Comparison of ENCODE assay signal across 31 cellular contexts in genomic region chr2:104518256-104518655, GRCh38.
"Had no signal": no experiment of that assay in that cellular context is flagged by ENCODE, and none has a peak within 500 bp of the region (broad histone marks: within the 10 kb centered on the region; RNA-seq: fewer than 3 reads in every experiment).

No MANE protein-coding gene starts in this region.

- DNase-seq: activated effector memory CD4-positive, alpha-beta T cell treated with anti-CD3 and anti-CD28 coated beads, Interleukin-2, amount 50 U/mL, for 16 hours; activated effector memory CD4-positive, alpha-beta T cell treated with Interleukin-2 at 50 U/mL for 16 hours; activated gamma-delta T cell; activated gamma-delta T cell treated with Interleukin-2 at 50 U/mL for 16 hours; activated naive CD4-positive, alpha-beta T cell; activated naive CD4-positive, alpha-beta T cell treated with anti-CD3 and anti-CD28 coated beads for 36 hours; activated naive CD4-positive, alpha-beta T cell treated with anti-CD3 and anti-CD28 coated beads, Interleukin-2, amount 10 ng/mL, durations not matched to agents 7 days and 5 days; activated naive CD4-positive, alpha-beta T cell treated with anti-CD3 and anti-CD28 coated beads, Interleukin-2, amount 50 U/mL, for 16 hours; activated naive CD4-positive, alpha-beta T cell treated with Interleukin-2 at 50 U/mL for 16 hours; activated naive CD8-positive, alpha-beta T cell treated with anti-CD3 and anti-CD28 coated beads for 36 hours; activated naive CD8-positive, alpha-beta T cell treated with anti-CD3 and anti-CD28 coated beads, Interleukin-2, amount 10 ng/mL, durations not matched to agents 7 days and 5 days; activated naive CD8-positive, alpha-beta T cell treated with anti-CD3 and anti-CD28 coated beads, Interleukin-2, amount 50 U/mL, for 24 hours; activated T-cell treated with anti-CD3 and anti-CD28 coated beads, Interleukin-2, amount 50 U/mL, for 1 hour; activated T-cell treated with anti-CD3 and anti-CD28 coated beads, Interleukin-2, amount 50 U/mL, for 24 hours; activated T-cell treated with anti-CD3 and anti-CD28 coated beads, Interleukin-2, amount 50 U/mL, for 4 hours; activated T-cell treated with anti-CD3 and anti-CD28 coated beads, Interleukin-2, amount 50 U/mL, for 72 hours; adrenal gland; amniotic stem cell; amygdala; anterior cingulate cortex; aorta; body of pancreas; brain microvascular endothelial cell; caudate nucleus; central memory CD4-positive, alpha-beta T cell; cerebellar nuclear complex had no signal

- H3K27ac ChIP-seq: adrenal gland, ascending aorta, body of pancreas, brain microvascular endothelial cell, breast epithelium, cardiac muscle cell had no signal

- H3K4me3 ChIP-seq: adrenal gland, ascending aorta, body of pancreas, breast epithelium, cardiac muscle cell had no signal

- H3K36me3 ChIP-seq: adrenal gland, ascending aorta, brain microvascular endothelial cell, breast epithelium, cardiac muscle cell had no signal

- H3K9me3 ChIP-seq: adrenal gland, ascending aorta, body of pancreas, breast epithelium had no signal

- H3K27me3 ChIP-seq: adrenal gland, ascending aorta, brain microvascular endothelial cell, breast epithelium, cardiac muscle cell had no signal

- FAIRE-seq: astrocyte, bronchial epithelial cell had no signal

- H3K4me1 ChIP-seq: adrenal gland, ascending aorta, body of pancreas, breast epithelium had no signal
